In the genomic region with DNA sequence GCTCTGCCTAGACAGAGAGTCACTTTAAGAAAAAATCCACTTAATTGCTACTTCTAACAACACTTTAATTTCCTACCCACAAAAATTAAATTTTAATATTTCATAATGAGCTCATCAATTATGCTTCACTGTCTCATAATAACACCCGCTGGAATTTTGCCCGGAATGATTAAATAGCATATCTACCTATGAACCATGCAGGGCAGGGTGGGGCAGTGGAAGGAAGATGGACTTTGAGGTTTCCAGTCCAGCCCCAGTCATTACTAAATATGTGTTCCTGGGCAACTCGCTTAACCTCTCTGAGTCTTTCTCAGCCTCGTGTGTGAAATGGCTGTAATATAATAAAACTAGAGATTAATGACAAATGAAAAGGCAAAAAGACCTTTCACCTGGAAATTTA, we compare ENCODE assay signal across 23 cellular contexts. TPM values are rescaled to one million over a fixed set of nuclear protein-coding genes. Genes with fewer than 3 reads are reported as not detected.
A peak's percentile ranks its signal among the peaks of the same experiment; 100 is the strongest.
DNase-seq lines count a peak whose midpoint lies in the region; ATAC-seq, FAIRE-seq and TF ChIP-seq lines count a peak whose summit lies in the region.
"Had no signal": no experiment of that assay in that cellular context is flagged by ENCODE, and none has a peak within 500 bp of the region (broad histone marks: within the 10 kb centered on the region; RNA-seq: fewer than 3 reads in every experiment).

No MANE protein-coding gene starts in this region.

- no peak overlapping the region for H2BK120ac ChIP-seq in mesenchymal stem cell (ENCODE audit: low read depth, low read length)

- BruUV-seq in HepG2 (replicated peaks; lab: Mats Ljungman, UMichigan) = no TSS peak

- no peak for TF ChIP-seq POLR2A in HepG2 (IDR thresholded peaks at IDR 0.05; ENCODE audit: insufficient read depth in 1 of 2, low read depth in 2 of 2, low read length in 2 of 2)
- no peak for TF ChIP-seq POLR2A in right lobe of liver (IDR thresholded peaks at IDR 0.05)

- FAIRE-seq in HepG2 (lab: Jason Lieb, UNC) = no peak
- FAIRE-seq: A204.1, GM12878, H1, K562 had no signal

- H3K4ac ChIP-seq in mesenchymal stem cell (ENCODE audit: low read depth in 1 of 2, low read length in 2 of 2) = no peak overlapping the region

- H3K9me3 ChIP-seq in HepG2 (ENCODE audit: low read length) (no peaks in the 10 kb centered on the region), right lobe of liver (no peaks in the 10 kb centered on the region), right atrium auricular region (no peaks in the 10 kb centered on the region), mesenchymal stem cell (ENCODE audit: control insufficient read depth, low read length) (no peaks in the 10 kb centered on the region)
- H3K9me3 ChIP-seq: BE2C had no signal

- peaks cover 38% of the 10 kb centered on the region for H3K4me1 ChIP-seq in HepG2 (ENCODE audit: insufficient read depth, low read length)
- H3K4me1 ChIP-seq in right lobe of liver = no peaks in the 10 kb centered on the region
- no peaks in the 10 kb centered on the region for H3K4me1 ChIP-seq in right atrium auricular region
- peaks cover 4% of the 10 kb centered on the region for H3K4me1 ChIP-seq in mesenchymal stem cell (ENCODE audit: control insufficient read depth, insufficient read depth, low read depth, low read length)
- H3K4me1 ChIP-seq: BE2C had no signal

- no peak overlapping the region for H3K14ac ChIP-seq in mesenchymal stem cell (ENCODE audit: low read length in 2 of 2)

- H3K27me3 Mint-ChIP-seq in dendritic cell treated with granulocyte-macrophage colony-stimulating factor and Interleukin-4, amounts not matched to agents 40 ng/mL and 50 ng/mL, for 4 days = peaks cover 10% of the 10 kb centered on the region

- WGBS in HepG2 (ENCODE audit: low lambda C conversion rate) = 28% methylated on average over 4 of the region's 4 CpGs
- 51% methylated on average over 3 of the region's 4 CpGs for WGBS in right lobe of liver (ENCODE audit: insufficient coverage, low coverage, low lambda C conversion rate, missing lambda C conversion rate)
- WGBS in mesenchymal stem cell = 98% methylated on average over 3 of the region's 4 CpGs

- H3K4me2 ChIP-seq in HepG2 (ENCODE audit: low read depth, low read length) (no peak overlapping the region), mesenchymal stem cell (ENCODE audit: low read length, poor library complexity, severe bottlenecking) (no peak overlapping the region)
- H3K4me2 ChIP-seq: PC-9 had no signal

- no peak overlapping the region for H3K4me3 ChIP-seq in HepG2 (replicated peaks in 1 of 3; ENCODE audit: insufficient read depth in 1 of 3, low read depth in 2 of 3, low read length in 3 of 3)
- no peak overlapping the region for H3K4me3 ChIP-seq in right lobe of liver
- H3K4me3 ChIP-seq in right atrium auricular region = no peak overlapping the region
- no peak overlapping the region for H3K4me3 ChIP-seq in mesenchymal stem cell (ENCODE audit: insufficient read depth in 1 of 2, low read depth in 1 of 2, low read length in 2 of 2)
- H3K4me3 ChIP-seq: GM12878, K562, PC-9 had no signal

- CTCF ChIA-PET in HepG2 (lab: Yijun Ruan, JAX; ENCODE audit: low intra/inter-chr PET ratio, low total read pairs) = no interaction called here

- DNase-seq in HepG2 (ENCODE audit: low spot score) (no peak), right lobe of liver (no peak), mucosa of gallbladder (ENCODE audit: low spot score) (peak; percentile 75), right atrium auricular region (ENCODE audit: low spot score) (no peak), mesenchymal stem cell (no peak), GM03348 (ENCODE audit: low spot score) (no peak), mesenteric fat pad (ENCODE audit: low spot score) (no peak)
- DNase-seq: BE2C; CD4-positive, CD25-positive, alpha-beta regulatory T cell; DMS153; GF-D8; NCI-H1105 treated with DMSO at 0.1 percent for 48 hours; NCI-H1694 treated with DMSO at 0.1 percent for 48 hours; NCI-H2227 treated with DMSO at 0.1 percent for 48 hours; NCI-H510A treated with DMSO at 0.1 percent for 48 hours; NCI-H82; PC-9 had no signal

- H2AK5ac ChIP-seq in mesenchymal stem cell (ENCODE audit: low read length, severe bottlenecking) = no peak overlapping the region

- H3K23ac ChIP-seq in mesenchymal stem cell (ENCODE audit: low read length in 2 of 2) = no peak overlapping the region

- no peak overlapping the region for H3K9ac ChIP-seq in HepG2 (ENCODE audit: insufficient read depth, low read depth, low read length)
- no peak overlapping the region for H3K9ac ChIP-seq in mesenchymal stem cell (ENCODE audit: low read length)

- H3K79me2 ChIP-seq in HepG2 (ENCODE audit: insufficient read depth, low read length) = no peaks in the 10 kb centered on the region

- no peaks in the 10 kb centered on the region for H3K36me3 Mint-ChIP-seq in dendritic cell treated with granulocyte-macrophage colony-stimulating factor and Interleukin-4, amounts not matched to agents 40 ng/mL and 50 ng/mL, for 4 days (ENCODE audit: low read depth)
- H3K36me3 Mint-ChIP-seq: CD4-positive, CD25-positive, alpha-beta regulatory T cell had no signal

- no peaks in the 10 kb centered on the region for H3K27me3 ChIP-seq in HepG2 (ENCODE audit: control insufficient read depth in 1 of 2, insufficient read depth in 2 of 2, low read length in 2 of 2)
- no peaks in the 10 kb centered on the region for H3K27me3 ChIP-seq in right lobe of liver
- no peaks in the 10 kb centered on the region for H3K27me3 ChIP-seq in right atrium auricular region
- H3K27me3 ChIP-seq in mesenchymal stem cell (ENCODE audit: control insufficient read depth in 1 of 2, insufficient read depth in 1 of 2, low read length in 2 of 2) = no peaks in the 10 kb centered on the region
- H3K27me3 ChIP-seq: BE2C had no signal

- H2AFZ ChIP-seq in HepG2 (ENCODE audit: low read length) (no peak overlapping the region), mesenchymal stem cell (ENCODE audit: low read depth, low read length) (no peak overlapping the region)
- H2AFZ ChIP-seq: PC-9 had no signal

- H4K91ac ChIP-seq in mesenchymal stem cell (ENCODE audit: low read length) = no peak overlapping the region

- in situ Hi-C loops in HepG2 (cut with HindIII; ENCODE audit: extremely low pct_ligation_motif_present, low pct_unique_long_range_greater_than_20kb) = no loop called here

- no peak overlapping the region for H2BK15ac ChIP-seq in mesenchymal stem cell (ENCODE audit: low read depth, poor library complexity, severe bottlenecking)

- POLR2A ChIA-PET in HepG2 (lab: Yijun Ruan, JAX) = interaction anchor here (1.5 kb wide), 1 partner anchor 11 kb away, joined by 4 read pairs; no protein-coding TSS in a partner anchor

- TF ChIP-seq EP300 in HepG2 (IDR thresholded peaks at IDR 0.05; ENCODE audit: low read depth in 2 of 2, low read length in 2 of 2) (no peak), HepG2 (CRISPR knock-in tag; IDR thresholded peaks at IDR 0.05; ENCODE audit: borderline replicate concordance) (no peak)

- H3K36me3 ChIP-seq in HepG2 (replicated peaks in 1 of 2; ENCODE audit: control insufficient read depth in 1 of 2, insufficient read depth in 2 of 2, low read length in 2 of 2) (no peaks in the 10 kb centered on the region), right lobe of liver (no peaks in the 10 kb centered on the region), right atrium auricular region (no peaks in the 10 kb centered on the region), mesenchymal stem cell (ENCODE audit: control insufficient read depth in 1 of 2, insufficient read depth in 2 of 2, low read depth in 1 of 2, low read length in 2 of 2) (no peaks in the 10 kb centered on the region)
- H3K36me3 ChIP-seq: BE2C had no signal

- no peaks in the 10 kb centered on the region for H3K79me1 ChIP-seq in mesenchymal stem cell (replicated peaks; ENCODE audit: low read length, poor library complexity, severe bottlenecking)

- peaks cover 34% of the 10 kb centered on the region for H3K4me1 Mint-ChIP-seq in dendritic cell treated with granulocyte-macrophage colony-stimulating factor and Interleukin-4, amounts not matched to agents 40 ng/mL and 50 ng/mL, for 4 days (ENCODE audit: low read depth)

- peak overlapping the region; percentile 97 for H3K27ac Mint-ChIP-seq in dendritic cell treated with granulocyte-macrophage colony-stimulating factor and Interleukin-4, amounts not matched to agents 40 ng/mL and 50 ng/mL, for 4 days
- H3K27ac Mint-ChIP-seq: CD4-positive, CD25-positive, alpha-beta regulatory T cell had no signal

- ATAC-seq in HepG2 (no peak), right lobe of liver (no peak)
- ATAC-seq: GM12878, K562 had no signal

- TF ChIP-seq RAD21 in HepG2 (CRISPR knock-in tag; IDR thresholded peaks at IDR 0.05) = no peak

- no peaks in the 10 kb centered on the region for H3K9me3 Mint-ChIP-seq in dendritic cell treated with granulocyte-macrophage colony-stimulating factor and Interleukin-4, amounts not matched to agents 40 ng/mL and 50 ng/mL, for 4 days
- H3K9me3 Mint-ChIP-seq: CD4-positive, CD25-positive, alpha-beta regulatory T cell had no signal

- intact Hi-C loops in HepG2 (cut with micrococcal nuclease; ENCODE audit: unreplicated experiment) = no loop called here
- intact Hi-C loops in right lobe of liver (cut with DNase I) = no loop called here
- intact Hi-C loops in dendritic cell treated with granulocyte-macrophage colony-stimulating factor and Interleukin-4, amounts not matched to agents 40 ng/mL and 50 ng/mL, for 4 days (cut with micrococcal nuclease) = loop anchor here (10.0 kb wide), 1 partner anchor 180 kb away; no protein-coding TSS in a partner anchor

- no peaks in the 10 kb centered on the region for H4K20me1 ChIP-seq in HepG2 (ENCODE audit: insufficient read depth, low read length)

- TF ChIP-seq CTCF in HepG2 (CRISPR knock-in tag; IDR thresholded peaks at IDR 0.05) = no peak
- TF ChIP-seq CTCF in right lobe of liver (IDR thresholded peaks at IDR 0.05) = no peak
- TF ChIP-seq CTCF in right atrium auricular region (IDR thresholded peaks at IDR 0.05) = no peak

- no peak overlapping the region for H3K4me3 Mint-ChIP-seq in dendritic cell treated with granulocyte-macrophage colony-stimulating factor and Interleukin-4, amounts not matched to agents 40 ng/mL and 50 ng/mL, for 4 days
- H3K4me3 Mint-ChIP-seq: CD4-positive, CD25-positive, alpha-beta regulatory T cell had no signal

- no peak overlapping the region for H2BK5ac ChIP-seq in mesenchymal stem cell (ENCODE audit: low read depth, low read length, poor library complexity, severe bottlenecking)

- H3K18ac ChIP-seq in mesenchymal stem cell (ENCODE audit: low read depth in 1 of 2, low read length in 2 of 2) = no peak overlapping the region

- H3K27ac ChIP-seq in HepG2 (ENCODE audit: extremely low read length, insufficient read depth, low read length) = no peak overlapping the region
- no peak overlapping the region for H3K27ac ChIP-seq in right lobe of liver
- no peak overlapping the region for H3K27ac ChIP-seq in right atrium auricular region
- H3K27ac ChIP-seq in mesenchymal stem cell (ENCODE audit: low read length, poor library complexity, severe bottlenecking) = no peak overlapping the region
- H3K27ac ChIP-seq: PC-9 had no signal

- H4K8ac ChIP-seq in mesenchymal stem cell (ENCODE audit: low read length) = no peak overlapping the region

- H2BK12ac ChIP-seq in mesenchymal stem cell (ENCODE audit: low read length in 2 of 2) = no peak overlapping the region

RNA-seq across cellular contexts. Expression of gene SLC45A1, which starts 32.8 kb away (rescaled TPM):
- total RNA-seq in HepG2 (2016; rRNA removed; fragmentation: Illumina TruSeq; extraction: Trizol) (not detected in 2 replicates), right lobe of liver (under 1 TPM in 5 of 6 experiments, not detected in 1; 0.13 to 0.53 (median 0.25) TPM), mucosa of gallbladder (5.0 TPM), right atrium auricular region (1 to 10 TPM; 1.0 to 3.0 TPM), mesenteric fat pad (2.0 TPM)
- not detected in 2 replicates for total RNA-seq in HepG2 (2016; cell fraction: cytosol; rRNA removed; fragmentation: Illumina TruSeq; extraction: Trizol; ENCODE audit: low read depth)
- total RNA-seq in HepG2 (2016; cell fraction: insoluble cytoplasmic fraction; rRNA removed; fragmentation: Illumina TruSeq; extraction: Trizol) = not detected in 2 replicates
- not detected in 2 replicates for total RNA-seq in HepG2 (2016; cell fraction: membrane; rRNA removed; fragmentation: Illumina TruSeq; extraction: Trizol)
- not detected in 2 replicates for total RNA-seq in HepG2 (2016; cell fraction: nucleus; rRNA removed; fragmentation: Illumina TruSeq; extraction: Trizol)
- polyA plus RNA-seq in HepG2 (2011; rRNA removed) = 0.05 TPM in 1 of 2 replicates, not detected in the other
- polyA plus RNA-seq in HepG2 (2011; cell fraction: cytosol; rRNA removed) = 0.03 TPM in 1 of 2 replicates, not detected in the other
- polyA plus RNA-seq in HepG2 (2011; cell fraction: nucleus; rRNA removed) = 0.09 TPM in 1 of 2 replicates, not detected in the other
- polyA plus RNA-seq in HepG2 (2012) = not detected in 2 replicates
- polyA plus RNA-seq in HepG2 (2016; cell fraction: cytosol; fragmentation: Illumina TruSeq; extraction: Trizol; ENCODE audit: low read depth) = not detected in 2 replicates
- not detected in 2 replicates for polyA plus RNA-seq in HepG2 (2016; cell fraction: insoluble cytoplasmic fraction; fragmentation: Illumina TruSeq; extraction: Trizol; ENCODE audit: low read depth)
- polyA plus RNA-seq in HepG2 (2016; cell fraction: membrane; fragmentation: Illumina TruSeq; extraction: Trizol; ENCODE audit: low read depth) = not detected in 2 replicates
- polyA plus RNA-seq in HepG2 (2016; cell fraction: nucleus; fragmentation: Illumina TruSeq; extraction: Trizol; ENCODE audit: insufficient read depth, low read depth) = not detected in 2 replicates
- not detected in 2 replicates for polyA minus RNA-seq in HepG2 (2011; rRNA and poly(A)+ RNA removed; ENCODE audit: low replicate concordance)
- not detected in 2 replicates for polyA minus RNA-seq in HepG2 (2011; cell fraction: cytosol; rRNA and poly(A)+ RNA removed)
- polyA minus RNA-seq in HepG2 (2011; cell fraction: nucleus; rRNA and poly(A)+ RNA removed) = not detected in 2 replicates
- 1.3 TPM for polyA plus RNA-seq in mesenchymal stem cell (2013, experiment 1 of 2)
- polyA plus RNA-seq in mesenchymal stem cell (2013, experiment 2 of 2) = 1.5 TPM
- total RNA-seq: K562, SK-MEL-5 had no signal
- polyA plus RNA-seq: K562 had no signal
